Comparison of ENCODE assay signal across 8 cellular contexts in the genomic region with DNA sequence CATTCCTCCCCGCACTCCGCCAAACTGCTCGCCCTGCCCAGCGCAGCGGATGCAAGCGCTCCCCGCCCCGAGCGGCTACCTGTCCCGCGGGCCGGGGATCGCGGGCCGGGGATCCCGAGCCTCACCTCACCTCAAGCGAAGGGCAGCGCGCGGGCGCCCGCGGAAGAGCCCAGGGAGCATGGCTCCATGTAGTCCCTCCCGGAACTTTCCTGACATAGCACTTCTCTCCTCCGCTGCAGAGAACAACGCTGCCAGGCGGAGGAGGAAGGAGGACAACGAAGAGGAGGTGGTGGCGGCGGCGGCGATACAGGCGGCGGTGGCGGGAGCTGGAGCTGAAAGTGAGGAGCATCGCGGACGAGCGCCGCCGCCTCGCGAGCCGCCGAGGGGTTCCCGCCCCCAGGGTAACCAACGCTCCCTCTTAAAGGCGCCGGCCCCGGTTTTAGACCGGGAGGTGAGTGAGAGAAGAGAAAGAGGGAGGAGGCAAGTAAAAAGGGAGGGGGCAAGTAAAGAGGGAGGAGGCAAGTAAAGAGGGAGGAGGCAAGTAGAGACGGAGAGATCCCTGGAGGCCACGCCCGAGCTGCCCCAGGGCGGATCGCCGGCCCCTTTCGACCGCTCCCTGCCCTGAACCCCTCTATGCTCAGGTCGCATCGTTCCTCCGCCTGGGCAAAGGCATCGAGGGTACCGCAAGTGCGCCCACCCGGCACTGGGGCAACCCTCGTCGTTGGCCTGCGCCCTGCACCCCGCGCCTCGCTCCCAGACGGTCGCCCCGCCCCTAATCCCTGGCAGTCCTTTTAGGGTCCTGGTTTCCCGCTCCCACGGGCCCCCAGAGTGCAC. TPM values are rescaled to one million over a fixed set of nuclear protein-coding genes. Genes with fewer than 3 reads are reported as not detected.
DNase-seq lines count a peak whose midpoint lies in the region; ATAC-seq and TF ChIP-seq lines count a peak whose summit lies in the region.

A gene with protein sequence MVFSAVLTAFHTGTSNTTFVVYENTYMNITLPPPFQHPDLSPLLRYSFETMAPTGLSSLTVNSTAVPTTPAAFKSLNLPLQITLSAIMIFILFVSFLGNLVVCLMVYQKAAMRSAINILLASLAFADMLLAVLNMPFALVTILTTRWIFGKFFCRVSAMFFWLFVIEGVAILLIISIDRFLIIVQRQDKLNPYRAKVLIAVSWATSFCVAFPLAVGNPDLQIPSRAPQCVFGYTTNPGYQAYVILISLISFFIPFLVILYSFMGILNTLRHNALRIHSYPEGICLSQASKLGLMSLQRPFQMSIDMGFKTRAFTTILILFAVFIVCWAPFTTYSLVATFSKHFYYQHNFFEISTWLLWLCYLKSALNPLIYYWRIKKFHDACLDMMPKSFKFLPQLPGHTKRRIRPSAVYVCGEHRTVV (minus strand): TSS at position 340 of the 834 bp plus-strand sequence. CDS start 37,746 bp downstream, outside the sequence.

- H3K9me3 ChIP-seq in IMR-90 (ENCODE audit: control insufficient read depth, insufficient read depth, low read length), result no peaks in the 10 kb centered on the region
- no peaks in the 10 kb centered on the region for H3K9me3 ChIP-seq in ovary
- H3K9me3 ChIP-seq in tibial nerve, result no peaks in the 10 kb centered on the region

- H3K9me3 Mint-ChIP-seq in activated naive CD4-positive, alpha-beta T cell treated with anti-CD3 and anti-CD28 coated beads for 36 hours, result no peaks in the 10 kb centered on the region

- peak within 1 kb of the TSS; percentile 38 for H3K18ac ChIP-seq in IMR-90 (ENCODE audit: low read depth, low read length)

- H3K14ac ChIP-seq in IMR-90 (replicated peaks; ENCODE audit: low read depth, low read length), result 0 out of 2 replicates have a peak within 1 kb of the TSS, but pooled peaks have one; percentile 22

- peak within 1 kb of the TSS; percentile 86 for H2BK120ac ChIP-seq in IMR-90 (ENCODE audit: low read depth, low read length)

- 0 out of 2 replicates have a peak within 1 kb of the TSS, but pooled peaks have one; percentile 3 for H4K5ac ChIP-seq in IMR-90 (ENCODE audit: low read depth, low read length)

- peak within 1 kb of the TSS; percentile 18; the same call in 1 of the 2 replicates for H3K27ac ChIP-seq in IMR-90 (ENCODE audit: insufficient read depth, low read length)
- peak within 1 kb of the TSS in 1 of 2 donors; percentile 35 for H3K27ac ChIP-seq in ovary
- H3K27ac ChIP-seq in tibial nerve, result peak within 1 kb of the TSS in 2 of 4 donors; percentile 10 to 30

- H3K4me1 ChIP-seq in IMR-90 (ENCODE audit: control insufficient read depth, insufficient read depth, low read length) (no peaks in the 10 kb centered on the region), ovary (ENCODE audit: insufficient read depth) (no peaks in the 10 kb centered on the region), tibial nerve (peaks cover 0 to 15% (median 7%) of the 10 kb centered on the region in 4 donors)

- no peaks in the 10 kb centered on the region for H3K9me1 ChIP-seq in IMR-90 (ENCODE audit: insufficient read depth, low read length)

- ATAC-seq in GM21619 (IDR thresholded peaks at IDR 0.05; ENCODE audit: unreplicated experiment) (peak; percentile 89), IMR-90 (ENCODE audit: low read depth) (peak; percentile 93)

- 1% methylated on average over 40 of the region's 77 CpGs; no CpG with 5 or more reads in 1 of the 2 experiments for WGBS in IMR-90 (ENCODE audit: extremely low coverage in 2 of 2, insufficient read length in 1 of 2), 2 experiments
- WGBS in ovary, 3 donors, result 0 to 1% (median 1%) methylated on average over 75 to 77 of the region's 77 CpGs
- WGBS in tibial nerve, 2 donors, result 0 to 1% methylated on average over 65 to 73 of the region's 77 CpGs

- 0 out of 4 replicates have a peak, but pooled peaks cover 0 to 5% of the 10 kb centered on the region in 2 experiments for H3K79me1 ChIP-seq in IMR-90 (ENCODE audit: low read depth in 1 of 2, low read length in 2 of 2)

- H4K91ac ChIP-seq in IMR-90 (ENCODE audit: insufficient read depth, low read depth, low read length), result peak within 1 kb of the TSS; percentile 58; the same call in 1 of the 2 replicates

- peak; percentile 86 for DNase-seq in Daoy (ENCODE audit: low read depth)
- peak; percentile 52 for DNase-seq in IMR-90
- peak; percentile 40 for DNase-seq in SHP77 treated with DMSO at 0.1 percent for 48 hours (lab: John Stamatoyannopoulos, UW)
- peak; percentile 75 for DNase-seq in activated naive CD4-positive, alpha-beta T cell treated with anti-CD3 and anti-CD28 coated beads for 36 hours
- peak; percentile 46 to 92 (median 77) for DNase-seq in head of caudate nucleus
- peak; percentile 55 to 78 (median 62) for DNase-seq in ovary
- peak; percentile 18 to 21 for DNase-seq in tibial nerve (ENCODE audit: low spot score in 2 of 2)

- H3K27me3 Mint-ChIP-seq in activated naive CD4-positive, alpha-beta T cell treated with anti-CD3 and anti-CD28 coated beads for 36 hours (ENCODE audit: low read depth), result peaks cover 54% of the 10 kb centered on the region

- H3K36me3 Mint-ChIP-seq in activated naive CD4-positive, alpha-beta T cell treated with anti-CD3 and anti-CD28 coated beads for 36 hours (ENCODE audit: low read depth), result no peaks in the 10 kb centered on the region

- CTCF ChIA-PET in IMR-90 (lab: Yijun Ruan, JAX), result interaction anchor here (1.0 to 1.3 kb wide), 2 partner anchors 47 to 130 kb away, joined by 3 read pairs; no protein-coding TSS in a partner anchor
- CTCF ChIA-PET in activated naive CD4-positive, alpha-beta T cell treated with anti-CD3 and anti-CD28 coated beads for 36 hours (lab: Charles Lee), result interaction anchor here (0.6 to 1.3 kb wide), 6 partner anchors 10 to 430 kb away, joined by 3 to 5 read pairs (median 3); a partner anchor contains a TSS

- dilution Hi-C loops in IMR-90 (cut with HindIII; ENCODE audit: low sequenced_read_pairs, unreplicated experiment), result no loop called here

- TF ChIP-seq POLR2A in IMR-90 (IDR thresholded peaks at IDR 0.05; ENCODE audit: low read depth, low read length), result no peak
- TF ChIP-seq POLR2A in ovary (IDR thresholded peaks at IDR 0.05), result peak; percentile 23
- TF ChIP-seq POLR2A in tibial nerve (IDR thresholded peaks at IDR 0.05), result peak in 1 of 2 donors; percentile 13

- no peak within 1 kb of the TSS for H2BK5ac ChIP-seq in IMR-90 (ENCODE audit: low read depth, low read length, poor library complexity, severe bottlenecking)

- peak within 1 kb of the TSS; percentile 83 for H3K4ac ChIP-seq in IMR-90 (ENCODE audit: low read depth, low read length)

- H3K56ac ChIP-seq in IMR-90 (ENCODE audit: extremely low read depth, insufficient read depth, low read length), result no peak within 1 kb of the TSS

- BruUV-seq in IMR-90 (replicated peaks; lab: Mats Ljungman, UMichigan), result no TSS peak

- peak within 1 kb of the TSS; percentile 57 for H3K9ac ChIP-seq in IMR-90 (ENCODE audit: low read depth, low read length)

- H3K27ac Mint-ChIP-seq in activated naive CD4-positive, alpha-beta T cell treated with anti-CD3 and anti-CD28 coated beads for 36 hours, result no peak within 1 kb of the TSS

- H4K20me1 ChIP-seq in IMR-90 (ENCODE audit: insufficient read depth, low read length), result no peaks in the 10 kb centered on the region

- peak within 1 kb of the TSS; percentile 82 for H3K4me3 Mint-ChIP-seq in activated naive CD4-positive, alpha-beta T cell treated with anti-CD3 and anti-CD28 coated beads for 36 hours

- peak within 1 kb of the TSS; percentile 61 to 63; a peak in 3 of 4 replicates for H4K8ac ChIP-seq in IMR-90 (ENCODE audit: low read depth in 2 of 2, low read length in 2 of 2)

- H3K27me3 ChIP-seq in IMR-90 (ENCODE audit: control insufficient read depth, insufficient read depth, low read length) (peaks cover 8% of the 10 kb centered on the region; the same call in 1 of the 2 replicates), ovary (no peaks in the 10 kb centered on the region), tibial nerve (no peaks in the 10 kb centered on the region)

- H2AFZ ChIP-seq in IMR-90 (replicated peaks; ENCODE audit: low read length, poor library complexity), result peak within 1 kb of the TSS; percentile 96

- peak within 1 kb of the TSS; percentile 71 for H2AK9ac ChIP-seq in IMR-90 (replicated peaks; ENCODE audit: low read depth, low read length, poor library complexity)

- in situ Hi-C loops in IMR-90 (cut with MboI; ENCODE audit: low sequenced_read_pairs), result no loop called here

- H3K4me2 ChIP-seq in IMR-90 (ENCODE audit: low read depth, low read length), result peak within 1 kb of the TSS; percentile 92

- H3K4me3 ChIP-seq in IMR-90 (ENCODE audit: insufficient read depth, low read depth, low read length) (peak within 1 kb of the TSS; percentile 87), ovary (peak within 1 kb of the TSS; percentile 47), tibial nerve (peak within 1 kb of the TSS; percentile 41 to 91 (median 68))

- TF ChIP-seq EP300 in ovary (IDR thresholded peaks at IDR 0.05) (no peak), tibial nerve (IDR thresholded peaks at IDR 0.05) (no peak)

- no peak within 1 kb of the TSS for H2BK20ac ChIP-seq in IMR-90 (ENCODE audit: low read depth, low read length)

- TF ChIP-seq RAD21 in IMR-90 (IDR thresholded peaks at IDR 0.05; ENCODE audit: low read length), result no peak

- no peaks in the 10 kb centered on the region for H3K36me3 ChIP-seq in IMR-90 (ENCODE audit: control insufficient read depth, insufficient read depth, low read length)
- H3K36me3 ChIP-seq in ovary, result no peaks in the 10 kb centered on the region
- H3K36me3 ChIP-seq in tibial nerve, result no peaks in the 10 kb centered on the region

- POLR2A ChIA-PET in IMR-90 (lab: Charles Lee; ENCODE audit: unreplicated experiment), result no interaction called here

- peak within 1 kb of the TSS; percentile 93 for H3K23ac ChIP-seq in IMR-90 (ENCODE audit: low read depth, low read length)

- H3K4me1 Mint-ChIP-seq in activated naive CD4-positive, alpha-beta T cell treated with anti-CD3 and anti-CD28 coated beads for 36 hours (ENCODE audit: low read depth), result peaks cover 10% of the 10 kb centered on the region

- H2AK5ac ChIP-seq in IMR-90 (ENCODE audit: low read depth, low read length), result no peak within 1 kb of the TSS

- no peak for TF ChIP-seq CTCF in IMR-90 (conservative IDR thresholded peaks at IDR 0.05; ENCODE audit: low read depth, low read length)
- TF ChIP-seq CTCF in ovary (IDR thresholded peaks at IDR 0.05), result no peak
- no peak for TF ChIP-seq CTCF in tibial nerve (IDR thresholded peaks at IDR 0.05)

- peak within 1 kb of the TSS; percentile 52; the same call in 1 of the 3 replicates for H2BK15ac ChIP-seq in IMR-90 (ENCODE audit: low read depth, low read length)

- intact Hi-C loops in IMR-90 (cut with micrococcal nuclease), result loop anchor here (1.0 to 2.0 kb wide), 2 partner anchors 21 to 211 kb away; no protein-coding TSS in a partner anchor
- intact Hi-C loops in activated naive CD4-positive, alpha-beta T cell treated with anti-CD3 and anti-CD28 coated beads for 36 hours (cut with micrococcal nuclease), result loop anchor here (1.0 to 2.0 kb wide), 8 partner anchors 47 to 1261 kb away; a partner anchor contains a TSS
- intact Hi-C loops in head of caudate nucleus (cut with DNase I), result no loop called here
- intact Hi-C loops in ovary (cut with DNase I), result no loop called here

RNA-seq across cellular contexts. Expression of the gene that starts here (rescaled TPM):
- 1.7 and 3.0 TPM in 2 replicates for total RNA-seq in Daoy (2014; rRNA removed; shearing (Covaris generic))
- total RNA-seq in IMR-90 (2012; rRNA removed) (0.36 and 0.56 TPM in 2 replicates), ovary (1 to 10 TPM; 1.3 to 1.8 (median 1.7) TPM), tibial nerve (1 to 10 TPM in 1 of 4 donors, under 1 TPM in 3; 0.20 to 1.3 (median 0.89) TPM)
- polyA plus RNA-seq in IMR-90 (2012; rRNA removed) (0.32 and 0.44 TPM in 2 replicates), ovary (1 to 10 TPM; 1.3 to 2.5 TPM)
- polyA plus RNA-seq in IMR-90 (2012; cell fraction: cytosol; rRNA removed), result 0.11 TPM in 2 replicates
- 0.20 and 0.94 TPM in 2 replicates for polyA plus RNA-seq in IMR-90 (2012; cell fraction: nucleus; rRNA removed; ENCODE audit: low replicate concordance)
- under 1 TPM; 0.72 to 0.81 TPM for total RNA-seq in activated naive CD4-positive, alpha-beta T cell treated with anti-CD3 and anti-CD28 coated beads for 36 hours

Comparison
In these comparisons a context has a peak if more than half of its experiments do, and no peak if none do; other contexts are left out.
1. Peak in DNase-seq, ATAC-seq, H3K4me3 ChIP-seq, H3K27ac ChIP-seq, H3K9ac ChIP-seq and H3K4me2 ChIP-seq in IMR-90; RNA of the gene not detected or under 1 TPM.
2. Peak in DNase-seq in activated naive CD4-positive, alpha-beta T cell treated with anti-CD3 and anti-CD28 coated beads for 36 hours; RNA of the gene not detected or under 1 TPM.
3. DNase-seq: peak in every context shown above with its lines; median percentile 86 in Daoy; 77 in head of caudate nucleus; 75 in activated naive CD4-positive, alpha-beta T cell treated with anti-CD3 and anti-CD28 coated beads for 36 hours; 62 in ovary; 52 in IMR-90; 40 in SHP77 treated with DMSO at 0.1 percent for 48 hours; 20 in tibial nerve.
4. intact Hi-C loops: an anchor here in IMR-90 (1.0 to 2.0 kb wide) and activated naive CD4-positive, alpha-beta T cell treated with anti-CD3 and anti-CD28 coated beads for 36 hours (1.0 to 2.0 kb wide); none called in head of caudate nucleus and ovary.